ENCODE assay signal across 8 cellular contexts in genomic region chr19:1590641-1591397, GRCh38. TPM values are rescaled to one million over a fixed set of nuclear protein-coding genes. Genes with fewer than 3 reads are reported as not detected.
DNase-seq lines count a peak whose midpoint lies in the region; ATAC-seq, FAIRE-seq and TF ChIP-seq lines count a peak whose summit lies in the region.

No MANE protein-coding gene starts in this region.

- CTCF ChIA-PET in mammary epithelial cell (lab: Charles Lee; ENCODE audit: low non-redundant PET), result interaction anchor here (0.7 kb wide), 1 partner anchor 188 kb away, joined by 4 read pairs; no protein-coding TSS in a partner anchor

- no peak for DNase-seq in right atrium auricular region (ENCODE audit: low spot score)
- no peak for DNase-seq in Right ventricle myocardium superior
- DNase-seq in mammary epithelial cell, result no peak
- no peak for DNase-seq in omental fat pad (ENCODE audit: low spot score)
- DNase-seq in urothelium cell line (ENCODE audit: low spot score), result no peak

- no peaks in the 10 kb centered on the region for H3K9me2 ChIP-seq in OCI-LY1 (ENCODE audit: low read depth, low read length)

- H4K20me1 ChIP-seq in OCI-LY1 (ENCODE audit: insufficient read depth, low read length) (no peaks in the 10 kb centered on the region), mammary epithelial cell (ENCODE audit: insufficient read depth, low read length) (no peaks in the 10 kb centered on the region)

- ATAC-seq in Right ventricle myocardium superior (ENCODE audit: poor library complexity) (no peak), HG03571 (IDR thresholded peaks at IDR 0.05; ENCODE audit: unreplicated experiment) (no peak), omental fat pad (ENCODE audit: low FRiP score) (no peak)

- H2AFZ ChIP-seq in OCI-LY1 (ENCODE audit: low read length) (no peak overlapping the region), mammary epithelial cell (ENCODE audit: low read depth, low read length) (no peak overlapping the region)

- H3K4me3 ChIP-seq in right atrium auricular region (peak overlapping the region; percentile 79 to 87), OCI-LY1 (ENCODE audit: low read depth, low read length, poor library complexity, severe bottlenecking) (peak overlapping the region; percentile 99), mammary epithelial cell (replicated peaks in 1 of 3; ENCODE audit: insufficient read depth in 1 of 3, low read depth in 2 of 3, low read length in 3 of 3) (peak overlapping the region; percentile 77 to 96 (median 85)), mononuclear cell (ENCODE audit: low read length) (peak overlapping the region; percentile 64)

- H3K4me2 ChIP-seq in OCI-LY1 (ENCODE audit: low read length) (peak overlapping the region; percentile 99), mammary epithelial cell (ENCODE audit: insufficient read depth, low read depth, low read length) (peak overlapping the region; percentile 96)

- no peaks in the 10 kb centered on the region for H3K9me3 ChIP-seq in right atrium auricular region
- H3K9me3 ChIP-seq in OCI-LY1 (ENCODE audit: low read length), result no peaks in the 10 kb centered on the region
- H3K9me3 ChIP-seq in mammary epithelial cell (replicated peaks; ENCODE audit: insufficient read depth, low read length), result no peaks in the 10 kb centered on the region
- no peaks in the 10 kb centered on the region for H3K9me3 ChIP-seq in mononuclear cell (ENCODE audit: low read depth, low read length)

- H3K27ac ChIP-seq in right atrium auricular region (peak overlapping the region in 1 of 2 donors; percentile 86), OCI-LY1 (ENCODE audit: low read depth, low read length, poor library complexity, severe bottlenecking) (peak overlapping the region; percentile 92), mammary epithelial cell (ENCODE audit: insufficient read depth, low read depth, low read length) (peak overlapping the region; percentile 82)

- no peaks in the 10 kb centered on the region for H3K27me3 ChIP-seq in right atrium auricular region
- H3K27me3 ChIP-seq in OCI-LY1 (ENCODE audit: insufficient read depth, low read length), result no peaks in the 10 kb centered on the region
- no peaks in the 10 kb centered on the region for H3K27me3 ChIP-seq in mammary epithelial cell (ENCODE audit: insufficient read depth, low read length)
- no peaks in the 10 kb centered on the region for H3K27me3 ChIP-seq in mononuclear cell (ENCODE audit: insufficient read depth, low read length)

- FAIRE-seq in urothelium cell line (lab: Jason Lieb, UNC), result no peak

- H3F3A ChIP-seq in OCI-LY1 (ENCODE audit: insufficient read depth, low read length), result 0 out of 2 replicates have a peak, but pooled peaks cover under 1% of the 10 kb centered on the region

- 9% methylated on average over 10 of the region's 10 CpGs for WGBS in mammary epithelial cell (ENCODE audit: low coverage, missing lambda C conversion rate)

- peak overlapping the region; percentile 100 for H3K9ac ChIP-seq in OCI-LY1 (ENCODE audit: low read length)
- H3K9ac ChIP-seq in mammary epithelial cell (ENCODE audit: insufficient read depth, low read length), result peak overlapping the region; percentile 96

- H3K4me1 ChIP-seq in right atrium auricular region, result peaks cover 0 to 34% of the 10 kb centered on the region in 2 donors
- peaks cover 28% of the 10 kb centered on the region for H3K4me1 ChIP-seq in OCI-LY1 (ENCODE audit: insufficient read depth, low read length, severe bottlenecking)
- peaks cover 35% of the 10 kb centered on the region for H3K4me1 ChIP-seq in mammary epithelial cell (ENCODE audit: insufficient read depth, low read length)
- peaks cover 26% of the 10 kb centered on the region for H3K4me1 ChIP-seq in mononuclear cell (ENCODE audit: insufficient read depth, low read length)

- intact Hi-C loops in Right ventricle myocardium superior (cut with DNase I) (no loop called here), mammary epithelial cell (cut with micrococcal nuclease) (loop anchor here (2.0 kb wide), 1 partner anchor 24 kb away; no protein-coding TSS in a partner anchor)

- dilution Hi-C loops in mammary epithelial cell (cut with HindIII; ENCODE audit: low sequenced_read_pairs), result no loop called here

- TF ChIP-seq CTCF in right atrium auricular region (IDR thresholded peaks at IDR 0.05) (no peak), OCI-LY1 (IDR thresholded peaks at IDR 0.05; ENCODE audit: low read length) (peak; percentile 57), mammary epithelial cell (conservative IDR thresholded peaks at IDR 0.05 in 1 of 2, IDR thresholded peaks at IDR 0.05 in 1 of 2; ENCODE audit: extremely low read depth in 1 of 2, insufficient read depth in 1 of 2, low read depth in 1 of 2, low read length in 2 of 2) (peak in 1 of 2 donors; percentile 59), omental fat pad (IDR thresholded peaks at IDR 0.05) (no peak)

- H3K36me3 ChIP-seq in right atrium auricular region (no peaks in the 10 kb centered on the region), OCI-LY1 (ENCODE audit: insufficient read depth, low read length) (peaks cover 47% of the 10 kb centered on the region), mammary epithelial cell (ENCODE audit: insufficient read depth, low read length) (no peaks in the 10 kb centered on the region)

- peaks cover 51% of the 10 kb centered on the region for H3K79me2 ChIP-seq in OCI-LY1 (ENCODE audit: insufficient read depth, low read length)
- H3K79me2 ChIP-seq in mammary epithelial cell (ENCODE audit: insufficient read depth, low read length), result peaks cover 52% of the 10 kb centered on the region

- no TSS peak for BruUV-seq in mammary epithelial cell (replicated peaks; lab: Mats Ljungman, UMichigan)

- in situ Hi-C loops in mammary epithelial cell (cut with MboI; ENCODE audit: low sequenced_read_pairs in 2 of 2), result no loop called here

RNA-seq across cellular contexts. Expression of gene MBD3, which starts 1.8 kb away (rescaled TPM):
- total RNA-seq in right atrium auricular region, result 10 to 100 TPM; 64.3 to 86.8 TPM
- total RNA-seq in Right ventricle myocardium superior, result 52.4 TPM
- total RNA-seq in mammary epithelial cell, result 10 to 100 TPM; 58.5 to 84.3 TPM
- polyA plus RNA-seq in mammary epithelial cell, result 42.7 TPM
- 34.8 TPM for polyA minus RNA-seq in mammary epithelial cell
- total RNA-seq in mononuclear cell, result 25.1 TPM
- 100 to 1,000 TPM in 1 of 4 donors, 10 to 100 TPM in 3; 71.1 to 100 (median 78.3) TPM for total RNA-seq in omental fat pad

RNA-seq across cellular contexts. Expression of gene UQCR11, which starts 14.4 kb away (rescaled TPM):
- 100 to 1,000 TPM; 172 to 191 TPM for total RNA-seq in right atrium auricular region
- total RNA-seq in Right ventricle myocardium superior, result 1,222 TPM
- total RNA-seq in mammary epithelial cell, result 100 to 1,000 TPM in 1 of 2 donors, 10 to 100 TPM in 1; 28.3 to 250 TPM
- 114 TPM for polyA plus RNA-seq in mammary epithelial cell
- polyA minus RNA-seq in mammary epithelial cell, result 3.8 TPM
- 31.6 TPM for total RNA-seq in mononuclear cell
- total RNA-seq in omental fat pad, result 10 to 100 TPM; 56.6 to 83.2 (median 64.6) TPM

RNA-seq across cellular contexts. Expression of gene MEX3D, which starts 22.7 kb away (rescaled TPM):
- 10 to 100 TPM in 1 of 2 donors, 1 to 10 TPM in 1; 7.5 to 17.0 TPM for total RNA-seq in right atrium auricular region
- total RNA-seq in Right ventricle myocardium superior, result 8.0 TPM
- total RNA-seq in mammary epithelial cell, result 10 to 100 TPM; 41.1 to 47.2 TPM
- polyA plus RNA-seq in mammary epithelial cell, result 10.3 TPM
- 7.2 TPM for polyA minus RNA-seq in mammary epithelial cell
- 2.1 TPM for total RNA-seq in mononuclear cell
- total RNA-seq in omental fat pad, result 10 to 100 TPM in 1 of 4 donors, 1 to 10 TPM in 3; 3.3 to 10.2 (median 7.7) TPM
